Comparison of ENCODE assay signal across 10 cellular contexts in the genomic region with DNA sequence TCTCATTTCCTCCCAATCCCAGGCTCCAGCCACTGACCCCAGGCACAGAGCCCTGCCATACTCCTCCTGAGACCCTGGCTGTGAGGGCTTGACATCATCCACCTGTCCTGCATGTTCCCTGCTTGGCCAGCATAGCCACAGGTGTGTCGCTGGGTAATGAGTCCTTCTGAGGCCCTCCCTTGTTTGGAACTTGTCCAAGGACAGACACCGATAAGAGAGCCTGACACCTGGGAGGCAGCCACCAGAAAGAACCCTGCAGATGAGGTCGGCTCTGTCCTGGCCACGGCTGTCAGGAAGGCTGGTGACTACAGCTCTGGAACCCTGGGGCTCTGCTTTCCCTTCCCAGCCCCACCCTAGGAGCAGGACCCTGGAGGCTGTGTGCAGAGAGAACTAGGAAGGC. TPM values are rescaled to one million over a fixed set of nuclear protein-coding genes. Genes with fewer than 3 reads are reported as not detected.
DNase-seq lines count a peak whose midpoint lies in the region; ATAC-seq and TF ChIP-seq lines count a peak whose summit lies in the region.
"Had no signal": no experiment of that assay in that cellular context is flagged by ENCODE, and none has a peak within 500 bp of the region (broad histone marks: within the 10 kb centered on the region; RNA-seq: fewer than 3 reads in every experiment).

No MANE protein-coding gene starts in this region.

- TF ChIP-seq CTCF in progenitor cell of endocrine pancreas (IDR thresholded peaks at IDR 0.05; ENCODE audit: unreplicated experiment), result no peak

- ATAC-seq in activated naive CD4-positive, alpha-beta T cell treated with anti-CD3 and anti-CD28 coated beads, Interleukin-2, amount 50 U/mL, for 72 hours, result no peak

- no peak overlapping the region for H3K4me3 ChIP-seq in stomach smooth muscle (ENCODE audit: low read length in 2 of 2)
- H3K4me3 ChIP-seq: sigmoid colon had no signal

- H3K9ac ChIP-seq in stomach smooth muscle (ENCODE audit: low read length in 2 of 2), result no peak overlapping the region

- H3K9me3 ChIP-seq in stomach smooth muscle (ENCODE audit: control insufficient read depth in 2 of 2, low read length in 2 of 2), result no peaks in the 10 kb centered on the region
- H3K9me3 ChIP-seq: sigmoid colon had no signal

- peaks cover 40 to 52% of the 10 kb centered on the region in 2 donors for H3K36me3 ChIP-seq in stomach smooth muscle (ENCODE audit: control insufficient read depth in 2 of 2, insufficient read depth in 2 of 2, low read length in 2 of 2)

- CTCF ChIA-PET in activated naive CD4-positive, alpha-beta T cell treated with anti-CD3 and anti-CD28 coated beads, Interleukin-2, amount 10 ng/mL, durations not matched to agents 7 days and 5 days (lab: Charles Lee), result no interaction called here

- H3K4me3 Mint-ChIP-seq in activated naive CD4-positive, alpha-beta T cell treated with anti-CD3 and anti-CD28 coated beads, Interleukin-2, amount 10 ng/mL, durations not matched to agents 7 days and 5 days, result no peak overlapping the region
- H3K4me3 Mint-ChIP-seq in IgD-negative memory B cell, result peak overlapping the region in 3 of 4 donors; percentile 54 to 92 (median 79)
- H3K4me3 Mint-ChIP-seq in progenitor cell of endocrine pancreas (ENCODE audit: low read depth), result no peak overlapping the region

- peak overlapping the region; percentile 96 for H3K27ac ChIP-seq in angular gyrus (ENCODE audit: low read depth, low read length)
- peak overlapping the region; percentile 24 for H3K27ac ChIP-seq in stomach smooth muscle (ENCODE audit: low read length)

- DNase-seq in activated naive CD4-positive, alpha-beta T cell treated with anti-CD3 and anti-CD28 coated beads, Interleukin-2, amount 50 U/mL, for 72 hours (ENCODE audit: low spot score in 2 of 2), result no peak
- DNase-seq in activated naive CD4-positive, alpha-beta T cell treated with anti-CD3 and anti-CD28 coated beads, Interleukin-2, amount 10 ng/mL, durations not matched to agents 7 days and 5 days, result no peak
- DNase-seq in progenitor cell of endocrine pancreas (ENCODE audit: low spot score, unreplicated experiment) (no peak), hypothalamus (lab: John Stamatoyannopoulos, UW) (no peak), AML-193 (lab: John Stamatoyannopoulos, UW) (no peak)
- DNase-seq: effector CD4-positive, alpha-beta T cell; sigmoid colon had no signal

- no peaks in the 10 kb centered on the region for H3K9me3 Mint-ChIP-seq in activated naive CD4-positive, alpha-beta T cell treated with anti-CD3 and anti-CD28 coated beads, Interleukin-2, amount 50 U/mL, for 72 hours
- no peaks in the 10 kb centered on the region for H3K9me3 Mint-ChIP-seq in activated naive CD4-positive, alpha-beta T cell treated with anti-CD3 and anti-CD28 coated beads, Interleukin-2, amount 10 ng/mL, durations not matched to agents 7 days and 5 days
- H3K9me3 Mint-ChIP-seq in IgD-negative memory B cell, result no peaks in the 10 kb centered on the region
- peaks cover 3% of the 10 kb centered on the region for H3K9me3 Mint-ChIP-seq in progenitor cell of endocrine pancreas (ENCODE audit: low read depth)

- H3K36me3 Mint-ChIP-seq in activated naive CD4-positive, alpha-beta T cell treated with anti-CD3 and anti-CD28 coated beads, Interleukin-2, amount 50 U/mL, for 72 hours, result peaks cover 0 to 41% of the 10 kb centered on the region in 2 donors
- H3K36me3 Mint-ChIP-seq in activated naive CD4-positive, alpha-beta T cell treated with anti-CD3 and anti-CD28 coated beads, Interleukin-2, amount 10 ng/mL, durations not matched to agents 7 days and 5 days, result peaks cover 58% of the 10 kb centered on the region
- peaks cover 5% of the 10 kb centered on the region for H3K36me3 Mint-ChIP-seq in IgD-negative memory B cell
- H3K36me3 Mint-ChIP-seq in progenitor cell of endocrine pancreas (ENCODE audit: insufficient read depth), result peaks cover 39% of the 10 kb centered on the region

- peaks cover 10% of the 10 kb centered on the region for H3K4me1 ChIP-seq in stomach smooth muscle (ENCODE audit: control insufficient read depth, insufficient read depth, low read length)

- peak overlapping the region; percentile 19 to 80 for H3K27ac Mint-ChIP-seq in activated naive CD4-positive, alpha-beta T cell treated with anti-CD3 and anti-CD28 coated beads, Interleukin-2, amount 50 U/mL, for 72 hours
- H3K27ac Mint-ChIP-seq in activated naive CD4-positive, alpha-beta T cell treated with anti-CD3 and anti-CD28 coated beads, Interleukin-2, amount 10 ng/mL, durations not matched to agents 7 days and 5 days, result no peak overlapping the region
- H3K27ac Mint-ChIP-seq in IgD-negative memory B cell, result peak overlapping the region; percentile 86 to 97 (median 89)
- no peak overlapping the region for H3K27ac Mint-ChIP-seq in progenitor cell of endocrine pancreas

- H3K27me3 Mint-ChIP-seq in activated naive CD4-positive, alpha-beta T cell treated with anti-CD3 and anti-CD28 coated beads, Interleukin-2, amount 10 ng/mL, durations not matched to agents 7 days and 5 days, result no peaks in the 10 kb centered on the region
- no peaks in the 10 kb centered on the region for H3K27me3 Mint-ChIP-seq in IgD-negative memory B cell
- H3K27me3 Mint-ChIP-seq in progenitor cell of endocrine pancreas, result no peaks in the 10 kb centered on the region

- peaks cover 36% of the 10 kb centered on the region for H3K4me1 Mint-ChIP-seq in activated naive CD4-positive, alpha-beta T cell treated with anti-CD3 and anti-CD28 coated beads, Interleukin-2, amount 10 ng/mL, durations not matched to agents 7 days and 5 days
- peaks cover 27 to 46% (median 39%) of the 10 kb centered on the region in 3 donors for H3K4me1 Mint-ChIP-seq in IgD-negative memory B cell
- H3K4me1 Mint-ChIP-seq in progenitor cell of endocrine pancreas (ENCODE audit: low read depth), result peaks cover 7% of the 10 kb centered on the region

- no peaks in the 10 kb centered on the region for H3K27me3 ChIP-seq in stomach smooth muscle (ENCODE audit: control insufficient read depth in 1 of 2, insufficient read depth in 2 of 2, low read length in 2 of 2)
- H3K27me3 ChIP-seq: sigmoid colon had no signal

RNA-seq across cellular contexts. Expression of a gene that starts 34.6 kb away (rescaled TPM):
- total RNA-seq in activated naive CD4-positive, alpha-beta T cell treated with anti-CD3 and anti-CD28 coated beads, Interleukin-2, amount 50 U/mL, for 72 hours, result 100 to 1,000 TPM in 1 of 2 donors, 10 to 100 TPM in 1; 67.8 to 115 TPM
- 32.1 TPM for polyA plus RNA-seq in IgD-negative memory B cell
- 236 and 246 TPM in 2 replicates for total RNA-seq in progenitor cell of endocrine pancreas

RNA-seq across cellular contexts. Expression of a gene that starts 37.7 kb away (rescaled TPM):
- total RNA-seq in activated naive CD4-positive, alpha-beta T cell treated with anti-CD3 and anti-CD28 coated beads, Interleukin-2, amount 50 U/mL, for 72 hours, result 1 to 10 TPM; 3.1 TPM
- polyA plus RNA-seq in IgD-negative memory B cell, result 0.26 TPM
- 41.2 and 41.5 TPM in 2 replicates for total RNA-seq in progenitor cell of endocrine pancreas

RNA-seq across cellular contexts. Expression of a gene that starts 41.3 kb away (rescaled TPM):
- total RNA-seq in activated naive CD4-positive, alpha-beta T cell treated with anti-CD3 and anti-CD28 coated beads, Interleukin-2, amount 50 U/mL, for 72 hours, result under 1 TPM in 1 of 2 donors, not detected in 1; 0.54 TPM
- not detected for polyA plus RNA-seq in IgD-negative memory B cell
- 22.9 and 26.0 TPM in 2 replicates for total RNA-seq in progenitor cell of endocrine pancreas
- total RNA-seq: sigmoid colon had no signal

Comparison
In these comparisons a context has a peak if more than half of its experiments do, and no peak if none do; other contexts are left out.
1. H3K27ac Mint-ChIP-seq: peak in activated naive CD4-positive, alpha-beta T cell treated with anti-CD3 and anti-CD28 coated beads, Interleukin-2, amount 50 U/mL, for 72 hours (2 of 2) and IgD-negative memory B cell (3 of 3); none in activated naive CD4-positive, alpha-beta T cell treated with anti-CD3 and anti-CD28 coated beads, Interleukin-2, amount 10 ng/mL, durations not matched to agents 7 days and 5 days (single experiment) and progenitor cell of endocrine pancreas (single experiment).
2. H3K4me3 Mint-ChIP-seq: peak in IgD-negative memory B cell (3 of 4); none in activated naive CD4-positive, alpha-beta T cell treated with anti-CD3 and anti-CD28 coated beads, Interleukin-2, amount 10 ng/mL, durations not matched to agents 7 days and 5 days (single experiment) and progenitor cell of endocrine pancreas (single experiment).
3. RNA of a gene that starts 37.7 kb away (total RNA-seq): 41.2 to 41.5 TPM in progenitor cell of endocrine pancreas; 3.1 TPM in activated naive CD4-positive, alpha-beta T cell treated with anti-CD3 and anti-CD28 coated beads, Interleukin-2, amount 50 U/mL, for 72 hours; every median in the first group is over 10 times any median in the second.
4. RNA of a gene that starts 41.3 kb away (total RNA-seq): 22.9 to 26.0 TPM in progenitor cell of endocrine pancreas; 0.54 TPM in activated naive CD4-positive, alpha-beta T cell treated with anti-CD3 and anti-CD28 coated beads, Interleukin-2, amount 50 U/mL, for 72 hours; every median in the first group is over 10 times any median in the second.